In genomic region chr13:94641432-94641941, GRCh38 we compare ENCODE assay signal across 10 cellular contexts. TPM values are rescaled to one million over a fixed set of nuclear protein-coding genes. Genes with fewer than 3 reads are reported as not detected.
A peak's percentile ranks its signal among the peaks of the same experiment; 100 is the strongest.
DNase-seq lines count a peak whose midpoint lies in the region; ATAC-seq and TF ChIP-seq lines count a peak whose summit lies in the region.
"Had no signal": no experiment of that assay in that cellular context is flagged by ENCODE, and none has a peak within 500 bp of the region (broad histone marks: within the 10 kb centered on the region; RNA-seq: fewer than 3 reads in every experiment).

No MANE protein-coding gene starts in this region.

- DNase-seq in AG10803 (ENCODE audit: low read depth) (peak; percentile 85), LHCN-M2 (ENCODE audit: low read depth) (peak; percentile 84), left colon (no peak), Peyer's patch (no peak), BE2C (no peak)
- DNase-seq in stimulated activated CD4-positive, alpha-beta T cell treated with anti-CD3 and anti-CD28 coated beads, Interleukin-4, amount 100 ng/mL, for 24 hours, result no peak
- DNase-seq in activated CD4-positive, alpha-beta T cell treated with anti-CD3 and anti-CD28 coated beads, Interleukin-2, amount 50 U/mL, for 4 hours, result no peak
- DNase-seq: DND-41, islet precursor cell had no signal

- H3K36me3 ChIP-seq in Peyer's patch (no peaks in the 10 kb centered on the region), BE2C (no peaks in the 10 kb centered on the region)

- H3K4me3 ChIP-seq in AG10803 (ENCODE audit: low read length), result no peak overlapping the region
- H3K4me3 ChIP-seq in WI38 (ENCODE audit: low read depth, low read length), result peak overlapping the region; percentile 33; the same call in 1 of the 2 replicates
- H3K4me3 ChIP-seq in Peyer's patch, result no peak overlapping the region
- no peak overlapping the region for H3K4me3 ChIP-seq in BE2C (ENCODE audit: low read depth, low read length)

- H3K27me3 ChIP-seq in Peyer's patch (no peaks in the 10 kb centered on the region), BE2C (peaks cover 4% of the 10 kb centered on the region; the same call in 1 of the 2 replicates)

- intact Hi-C loops in left colon (cut with DNase I, micrococcal nuclease), result no loop called here

- no peak overlapping the region for H3K27ac ChIP-seq in Peyer's patch

- H3K4me1 ChIP-seq in Peyer's patch, result peaks cover 0 to 9% (median 0%) of the 10 kb centered on the region in 4 donors
- no peaks in the 10 kb centered on the region for H3K4me1 ChIP-seq in BE2C

- ATAC-seq in left colon, result peak; percentile 59

- no peak for TF ChIP-seq POLR2A in Peyer's patch (IDR thresholded peaks at IDR 0.05)

- TF ChIP-seq CTCF in AG10803 (conservative IDR thresholded peaks at IDR 0.05; ENCODE audit: low read length), result no peak
- TF ChIP-seq CTCF in WI38 (IDR thresholded peaks at IDR 0.05; ENCODE audit: low read depth, low read length), result no peak
- TF ChIP-seq CTCF in Peyer's patch (IDR thresholded peaks at IDR 0.05), result no peak
- no peak for TF ChIP-seq CTCF in BE2C (IDR thresholded peaks at IDR 0.05; ENCODE audit: low read depth, low read length)

- no peaks in the 10 kb centered on the region for H3K9me3 ChIP-seq in Peyer's patch
- no peaks in the 10 kb centered on the region for H3K9me3 ChIP-seq in BE2C

RNA-seq across cellular contexts. Expression of gene GPR180, which starts 39.8 kb away (rescaled TPM):
- total RNA-seq in LHCN-M2 (2014; rRNA removed), result 9.6 and 10.1 TPM in 2 replicates
- 1.9 TPM for polyA plus RNA-seq in LHCN-M2 (2012)
- total RNA-seq in left colon, result 1 to 10 TPM; 3.4 to 3.7 TPM
- 1 to 10 TPM; 1.8 to 5.0 (median 3.5) TPM for total RNA-seq in Peyer's patch
- polyA plus RNA-seq in BE2C (2012; ENCODE audit: insufficient read depth, insufficient read length, low read depth), result 2.4 TPM

RNA-seq across cellular contexts. Expression of gene TGDS, which starts 45.5 kb away (rescaled TPM):
- 11.7 TPM in 2 replicates for total RNA-seq in LHCN-M2 (2014; rRNA removed)
- polyA plus RNA-seq in LHCN-M2 (2012), result 3.9 TPM
- 1 to 10 TPM; 7.8 to 8.3 TPM for total RNA-seq in left colon
- 10 to 100 TPM in 2 of 4 donors, 1 to 10 TPM in 2; 4.9 to 30.5 (median 11.4) TPM for total RNA-seq in Peyer's patch
- polyA plus RNA-seq in BE2C (2012; ENCODE audit: insufficient read depth, insufficient read length, low read depth), result 12.4 TPM

Comparison
In these comparisons a context has a peak if more than half of its experiments do, and no peak if none do; other contexts are left out.
1. DNase-seq: peak in AG10803 (single experiment) and LHCN-M2 (single experiment); none in left colon (0 of 2), Peyer's patch (0 of 3), stimulated activated CD4-positive, alpha-beta T cell treated with anti-CD3 and anti-CD28 coated beads, Interleukin-4, amount 100 ng/mL, for 24 hours (single experiment), activated CD4-positive, alpha-beta T cell treated with anti-CD3 and anti-CD28 coated beads, Interleukin-2, amount 50 U/mL, for 4 hours (0 of 2) and BE2C (single experiment).